Comparison of ENCODE assay signal across 30 cellular contexts in genomic region chr9:129395633-129396364, GRCh38.
"Had no signal": no experiment of that assay in that cellular context is flagged by ENCODE, and none has a peak within 500 bp of the region (broad histone marks: within the 10 kb centered on the region; RNA-seq: fewer than 3 reads in every experiment).

No MANE protein-coding gene starts in this region.

- ATAC-seq: activated CD4-positive, alpha-beta T cell treated with anti-CD3 and anti-CD28 coated beads for 36 hours; activated CD8-positive, alpha-beta memory T cell treated with anti-CD3 and anti-CD28 coated beads, Interleukin-2, amount 10 ng/mL, durations not matched to agents 7 days and 5 days; activated CD8-positive, alpha-beta T cell treated with anti-CD3 and anti-CD28 coated beads, Interleukin-2, amount 10 ng/mL, durations not matched to agents 7 days and 5 days; esophagus mucosa had no signal

- H3K36me3 ChIP-seq: brain microvascular endothelial cell had no signal

- FAIRE-seq: astrocyte, bronchial epithelial cell, frontal cortex had no signal

- H3K4me3 ChIP-seq: coronary artery, dorsolateral prefrontal cortex had no signal

- H3K27me3 ChIP-seq: dorsolateral prefrontal cortex had no signal

- H3K9me3 Mint-ChIP-seq: activated CD4-positive, alpha-beta memory T cell treated with anti-CD3 and anti-CD28 coated beads for 36 hours; activated CD4-positive, alpha-beta T cell treated with anti-CD3 and anti-CD28 coated beads, Interleukin-2, amount 10 ng/mL, durations not matched to agents 24 days and 14 days; activated naive CD4-positive, alpha-beta T cell treated with anti-CD3 and anti-CD28 coated beads for 36 hours; activated naive CD4-positive, alpha-beta T cell treated with anti-CD3 and anti-CD28 coated beads, Interleukin-2, amount 50 U/mL, for 24 hours; activated naive CD8-positive, alpha-beta T cell treated with anti-CD3 and anti-CD28 coated beads, Interleukin-2, amount 10 ng/mL, durations not matched to agents 7 days and 5 days; activated T-helper 1 cell treated with anti-CD3 and anti-CD28 coated beads, Interleukin-12 subunit alpha, Interleukin-12 subunit beta, Interleukin-2, Interleukin-4 antibody, amounts not matched to agents 30 ng/mL and 10 ng/mL and 1 ng/mL, durations not matched to agents 14 hours and 24 hours and 36 hours; activated T-helper 2 cell treated with anti-CD3 and anti-CD28 coated beads, Interferon-gamma antibody, Interleukin-2, Interleukin-4, amounts not matched to agents 10 μg/mL and 5 μg/mL and 100 μg/mL, durations not matched to agents 14 hours and 24 hours and 36 hours; central memory CD8-positive, alpha-beta T cell; dendritic cell treated with granulocyte-macrophage colony-stimulating factor and Interleukin-4, amounts not matched to agents 40 ng/mL and 50 ng/mL, for 4 days; endodermal cell had no signal

- H3K27ac ChIP-seq: brain microvascular endothelial cell, coronary artery had no signal

- H3K4me3 Mint-ChIP-seq: activated CD4-positive, alpha-beta memory T cell treated with anti-CD3 and anti-CD28 coated beads for 36 hours; activated CD4-positive, alpha-beta T cell treated with anti-CD3 and anti-CD28 coated beads for 36 hours; activated CD4-positive, alpha-beta T cell treated with anti-CD3 and anti-CD28 coated beads, Interleukin-2, amount 10 ng/mL, durations not matched to agents 24 days and 14 days; activated CD8-positive, alpha-beta memory T cell treated with anti-CD3 and anti-CD28 coated beads, Interleukin-2, amount 10 ng/mL, durations not matched to agents 7 days and 5 days; activated CD8-positive, alpha-beta T cell treated with anti-CD3 and anti-CD28 coated beads, Interleukin-2, amount 10 ng/mL, durations not matched to agents 7 days and 5 days; activated naive CD4-positive, alpha-beta T cell treated with anti-CD3 and anti-CD28 coated beads for 36 hours; activated naive CD4-positive, alpha-beta T cell treated with anti-CD3 and anti-CD28 coated beads, Interleukin-2, amount 50 U/mL, for 24 hours; activated naive CD8-positive, alpha-beta T cell treated with anti-CD3 and anti-CD28 coated beads, Interleukin-2, amount 10 ng/mL, durations not matched to agents 7 days and 5 days; activated T-helper 1 cell treated with anti-CD3 and anti-CD28 coated beads, Interleukin-12 subunit alpha, Interleukin-12 subunit beta, Interleukin-2, Interleukin-4 antibody, amounts not matched to agents 30 ng/mL and 10 ng/mL and 1 ng/mL, durations not matched to agents 14 hours and 24 hours and 36 hours; central memory CD8-positive, alpha-beta T cell; dendritic cell treated with granulocyte-macrophage colony-stimulating factor and Interleukin-4, amounts not matched to agents 40 ng/mL and 50 ng/mL, for 4 days; endodermal cell had no signal

- H3K4me1 Mint-ChIP-seq: activated CD4-positive, alpha-beta T cell treated with anti-CD3 and anti-CD28 coated beads for 36 hours; activated CD4-positive, alpha-beta T cell treated with anti-CD3 and anti-CD28 coated beads, Interleukin-2, amount 10 ng/mL, durations not matched to agents 24 days and 14 days; activated CD8-positive, alpha-beta memory T cell treated with anti-CD3 and anti-CD28 coated beads, Interleukin-2, amount 10 ng/mL, durations not matched to agents 7 days and 5 days; activated naive CD4-positive, alpha-beta T cell treated with anti-CD3 and anti-CD28 coated beads, Interleukin-2, amount 50 U/mL, for 24 hours; activated naive CD8-positive, alpha-beta T cell treated with anti-CD3 and anti-CD28 coated beads, Interleukin-2, amount 10 ng/mL, durations not matched to agents 7 days and 5 days; central memory CD8-positive, alpha-beta T cell had no signal

- H3K27ac Mint-ChIP-seq: activated CD4-positive, alpha-beta memory T cell treated with anti-CD3 and anti-CD28 coated beads for 36 hours; activated CD4-positive, alpha-beta T cell treated with anti-CD3 and anti-CD28 coated beads for 36 hours; activated CD4-positive, alpha-beta T cell treated with anti-CD3 and anti-CD28 coated beads, Interleukin-2, amount 10 ng/mL, durations not matched to agents 24 days and 14 days; activated CD8-positive, alpha-beta memory T cell treated with anti-CD3 and anti-CD28 coated beads, Interleukin-2, amount 10 ng/mL, durations not matched to agents 7 days and 5 days; activated CD8-positive, alpha-beta T cell treated with anti-CD3 and anti-CD28 coated beads, Interleukin-2, amount 10 ng/mL, durations not matched to agents 7 days and 5 days; activated naive CD4-positive, alpha-beta T cell treated with anti-CD3 and anti-CD28 coated beads for 36 hours; activated naive CD4-positive, alpha-beta T cell treated with anti-CD3 and anti-CD28 coated beads, Interleukin-2, amount 50 U/mL, for 24 hours; activated naive CD8-positive, alpha-beta T cell treated with anti-CD3 and anti-CD28 coated beads, Interleukin-2, amount 10 ng/mL, durations not matched to agents 7 days and 5 days; activated T-helper 1 cell treated with anti-CD3 and anti-CD28 coated beads, Interleukin-12 subunit alpha, Interleukin-12 subunit beta, Interleukin-2, Interleukin-4 antibody, amounts not matched to agents 30 ng/mL and 10 ng/mL and 1 ng/mL, durations not matched to agents 14 hours and 24 hours and 36 hours; activated T-helper 2 cell treated with anti-CD3 and anti-CD28 coated beads, Interferon-gamma antibody, Interleukin-2, Interleukin-4, amounts not matched to agents 10 μg/mL and 5 μg/mL and 100 μg/mL, durations not matched to agents 14 hours and 24 hours and 36 hours; dendritic cell treated with granulocyte-macrophage colony-stimulating factor and Interleukin-4, amounts not matched to agents 40 ng/mL and 50 ng/mL, for 4 days; endodermal cell had no signal

- H3K27me3 Mint-ChIP-seq: activated CD4-positive, alpha-beta memory T cell treated with anti-CD3 and anti-CD28 coated beads for 36 hours; activated CD4-positive, alpha-beta T cell treated with anti-CD3 and anti-CD28 coated beads for 36 hours; activated CD4-positive, alpha-beta T cell treated with anti-CD3 and anti-CD28 coated beads, Interleukin-2, amount 10 ng/mL, durations not matched to agents 24 days and 14 days; activated CD8-positive, alpha-beta memory T cell treated with anti-CD3 and anti-CD28 coated beads, Interleukin-2, amount 10 ng/mL, durations not matched to agents 7 days and 5 days; activated naive CD4-positive, alpha-beta T cell treated with anti-CD3 and anti-CD28 coated beads, Interleukin-2, amount 50 U/mL, for 24 hours; activated naive CD8-positive, alpha-beta T cell treated with anti-CD3 and anti-CD28 coated beads, Interleukin-2, amount 10 ng/mL, durations not matched to agents 7 days and 5 days; central memory CD8-positive, alpha-beta T cell had no signal

- DNase-seq: activated CD4-positive, alpha-beta memory T cell treated with anti-CD3 and anti-CD28 coated beads for 36 hours; activated CD4-positive, alpha-beta T cell treated with anti-CD3 and anti-CD28 coated beads for 36 hours; activated CD4-positive, alpha-beta T cell treated with anti-CD3 and anti-CD28 coated beads, Interleukin-2, amount 10 ng/mL, durations not matched to agents 24 days and 14 days; activated CD4-positive, CD25-positive, alpha-beta regulatory T cell; activated CD4-positive, CD25-positive, alpha-beta regulatory T cell treated with anti-CD3 and anti-CD28 coated beads, Interleukin-2, amount 50 U/mL, for 72 hours; activated CD8-positive, alpha-beta memory T cell treated with anti-CD3 and anti-CD28 coated beads, Interleukin-2, amount 10 ng/mL, durations not matched to agents 7 days and 5 days; activated CD8-positive, alpha-beta memory T cell treated with anti-CD3 and anti-CD28 coated beads, Interleukin-2, amount 50 U/mL, for 4 hours; activated CD8-positive, alpha-beta T cell treated with anti-CD3 and anti-CD28 coated beads, Interleukin-2, amount 10 ng/mL, durations not matched to agents 7 days and 5 days; activated effector memory CD4-positive, alpha-beta T cell treated with anti-CD3 and anti-CD28 coated beads, Interleukin-2, amount 50 U/mL, for 16 hours; activated naive CD4-positive, alpha-beta T cell treated with anti-CD3 and anti-CD28 coated beads for 36 hours; activated naive CD8-positive, alpha-beta T cell treated with anti-CD3 and anti-CD28 coated beads, Interleukin-2, amount 10 ng/mL, durations not matched to agents 7 days and 5 days; activated T-cell treated with anti-CD3 and anti-CD28 coated beads, Interleukin-2, amount 50 U/mL, for 1 hour; activated T-cell treated with anti-CD3 and anti-CD28 coated beads, Interleukin-2, amount 50 U/mL, for 48 hours; brain microvascular endothelial cell; dorsolateral prefrontal cortex; effector memory CD4-positive, alpha-beta T cell; endodermal cell; foreskin fibroblast; head of caudate nucleus; T-helper 2 cell had no signal
